ENCODE assay signal across 24 cellular contexts in the genomic region with DNA sequence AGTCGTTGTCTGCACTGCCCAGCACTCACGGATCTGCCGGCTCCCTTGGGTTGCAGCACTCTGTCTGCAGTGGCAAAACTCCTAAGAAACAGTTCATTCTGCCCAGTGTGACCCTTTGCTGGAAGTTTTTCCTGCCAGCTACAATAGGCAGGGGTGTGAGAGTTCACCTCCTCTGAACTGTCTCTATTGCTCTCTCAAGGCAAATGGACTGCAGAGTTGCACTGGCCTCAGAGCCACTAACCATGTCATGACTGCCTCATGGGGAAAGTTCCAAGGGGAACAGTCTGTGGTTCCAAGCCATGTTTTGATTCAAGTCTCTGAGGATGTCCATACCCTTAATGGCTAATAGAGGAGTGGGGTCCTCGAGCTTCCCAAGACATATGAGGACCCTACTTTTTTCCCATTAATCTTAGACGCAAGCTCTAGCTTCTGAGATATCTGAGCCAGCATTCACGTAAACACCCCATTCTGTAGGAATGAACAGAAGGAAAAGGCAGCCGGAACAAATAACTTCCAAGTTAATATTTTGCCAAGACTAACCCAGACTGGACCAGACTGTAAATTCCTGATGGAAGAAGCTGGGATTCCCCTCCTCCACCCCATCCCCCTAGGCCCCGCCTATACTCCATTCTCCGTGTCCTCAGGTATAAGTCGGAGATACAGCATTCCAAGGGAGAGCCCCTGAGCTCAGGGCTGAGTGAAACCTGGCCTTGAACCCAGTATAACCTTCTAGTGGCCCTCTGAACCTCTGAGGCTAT.
A peak's percentile ranks its signal among the peaks of the same experiment; 100 is the strongest.
DNase-seq lines count a peak whose midpoint lies in the region; ATAC-seq and TF ChIP-seq lines count a peak whose summit lies in the region.
"Had no signal": no experiment of that assay in that cellular context is flagged by ENCODE, and none has a peak within 500 bp of the region (broad histone marks: within the 10 kb centered on the region; RNA-seq: fewer than 3 reads in every experiment).

No MANE protein-coding gene starts in this region.

- WGBS in HUES64, result 78% methylated on average over 10 of the region's 10 CpGs

- in situ Hi-C loops in ACHN (cut with HindIII; ENCODE audit: low pct_ligation_motif_present, low pct_unique_long_range_greater_than_20kb, low sequenced_read_pairs), result no loop called here

- H3K9me3 ChIP-seq in HUES64 (ENCODE audit: insufficient read depth, low read depth, low read length), result no peaks in the 10 kb centered on the region
- H3K9me3 ChIP-seq in mucosa of descending colon, result no peaks in the 10 kb centered on the region
- H3K9me3 ChIP-seq: neutrophil, vagina had no signal

- H3K4me3 Mint-ChIP-seq in effector memory CD8-positive, alpha-beta T cell, result no peak overlapping the region
- no peak overlapping the region for H3K4me3 Mint-ChIP-seq in activated T-cell treated with anti-CD3 and anti-CD28 coated beads, Interleukin-2, amount 50 U/mL, for 24 hours
- H3K4me3 Mint-ChIP-seq: activated CD8-positive, alpha-beta T cell treated with anti-CD3 and anti-CD28 coated beads, Interleukin-2, amount 10 ng/mL, durations not matched to agents 7 days and 5 days; activated naive CD8-positive, alpha-beta T cell treated with anti-CD3 and anti-CD28 coated beads, Interleukin-2, amount 10 ng/mL, durations not matched to agents 7 days and 5 days; memory B cell; T-helper 1 cell treated with Interleukin-12 subunit alpha and Interleukin-12 subunit beta and Interleukin-4 antibody, amounts not matched to agents 30 μg/mL and 1 μg/mL, for 36 hours had no signal

- TF ChIP-seq CTCF in epithelial cell of proximal tubule (conservative IDR thresholded peaks at IDR 0.05; ENCODE audit: low read depth, low read length) (no peak), mucosa of descending colon (IDR thresholded peaks at IDR 0.05) (no peak)

- peaks cover 0 to 4% of the 10 kb centered on the region in 2 donors for H3K4me1 Mint-ChIP-seq in effector memory CD8-positive, alpha-beta T cell (ENCODE audit: low read depth in 2 of 2)
- H3K4me1 Mint-ChIP-seq in activated T-cell treated with anti-CD3 and anti-CD28 coated beads, Interleukin-2, amount 50 U/mL, for 24 hours (ENCODE audit: low read depth), result peaks cover 16% of the 10 kb centered on the region
- H3K4me1 Mint-ChIP-seq: memory B cell had no signal

- H3K9me3 Mint-ChIP-seq in effector memory CD8-positive, alpha-beta T cell, result no peaks in the 10 kb centered on the region
- no peaks in the 10 kb centered on the region for H3K9me3 Mint-ChIP-seq in activated T-cell treated with anti-CD3 and anti-CD28 coated beads, Interleukin-2, amount 50 U/mL, for 24 hours
- H3K9me3 Mint-ChIP-seq: activated naive CD8-positive, alpha-beta T cell treated with anti-CD3 and anti-CD28 coated beads, Interleukin-2, amount 10 ng/mL, durations not matched to agents 7 days and 5 days; memory B cell; T-helper 1 cell treated with Interleukin-12 subunit alpha and Interleukin-12 subunit beta and Interleukin-4 antibody, amounts not matched to agents 30 μg/mL and 1 μg/mL, for 36 hours had no signal

- H3K27me3 ChIP-seq in HUES64 (ENCODE audit: insufficient read depth, low read length), result peaks cover 14% of the 10 kb centered on the region
- H3K27me3 ChIP-seq: BE2C, vagina had no signal

- H3K4me3 ChIP-seq in HUES64 (ENCODE audit: low read length), result peak overlapping the region; percentile 45
- H3K4me3 ChIP-seq in epithelial cell of proximal tubule (ENCODE audit: low read depth, low read length), result peak overlapping the region; percentile 47
- H3K4me3 ChIP-seq in mucosa of descending colon, result no peak overlapping the region
- H3K4me3 ChIP-seq: SK-N-MC, skin epidermis, vagina had no signal

- H3K4me1 ChIP-seq in HUES64 (ENCODE audit: insufficient read depth, low read length) (peaks cover 11% of the 10 kb centered on the region), mucosa of descending colon (ENCODE audit: low read depth) (no peaks in the 10 kb centered on the region)
- H3K4me1 ChIP-seq: BE2C, vagina had no signal

- no peak overlapping the region for H3K27ac Mint-ChIP-seq in effector memory CD8-positive, alpha-beta T cell
- H3K27ac Mint-ChIP-seq in activated T-cell treated with anti-CD3 and anti-CD28 coated beads, Interleukin-2, amount 50 U/mL, for 24 hours, result no peak overlapping the region
- H3K27ac Mint-ChIP-seq: activated CD8-positive, alpha-beta T cell treated with anti-CD3 and anti-CD28 coated beads, Interleukin-2, amount 10 ng/mL, durations not matched to agents 7 days and 5 days; activated naive CD8-positive, alpha-beta T cell treated with anti-CD3 and anti-CD28 coated beads, Interleukin-2, amount 10 ng/mL, durations not matched to agents 7 days and 5 days; memory B cell; T-helper 1 cell treated with Interleukin-12 subunit alpha and Interleukin-12 subunit beta and Interleukin-4 antibody, amounts not matched to agents 30 μg/mL and 1 μg/mL, for 36 hours had no signal

- no peak overlapping the region for H3K9ac ChIP-seq in HUES64 (ENCODE audit: low read depth, low read length)

- H3K27ac ChIP-seq in HUES64 (ENCODE audit: low read depth, low read length), result no peak overlapping the region
- H3K27ac ChIP-seq: neutrophil, RWPE1, SK-N-MC, skin epidermis, vagina had no signal

- no peaks in the 10 kb centered on the region for H3K36me3 ChIP-seq in HUES64 (ENCODE audit: insufficient read depth, low read length)
- no peaks in the 10 kb centered on the region for H3K36me3 ChIP-seq in mucosa of descending colon (ENCODE audit: low read depth)
- H3K36me3 ChIP-seq: BE2C, neutrophil, vagina had no signal

- DNase-seq in ACHN (peak; percentile 94), epithelial cell of proximal tubule (ENCODE audit: low read depth) (peak; percentile 82), mucosa of descending colon (no peak), DMS 273 (lab: John Stamatoyannopoulos, UW; ENCODE audit: unreplicated experiment) (no peak), H4 (ENCODE audit: low spot score) (no peak)
- DNase-seq in effector memory CD8-positive, alpha-beta T cell, result no peak
- no peak for DNase-seq in activated T-cell treated with anti-CD3 and anti-CD28 coated beads, Interleukin-2, amount 50 U/mL, for 24 hours
- DNase-seq: activated CD8-positive, alpha-beta T cell treated with anti-CD3 and anti-CD28 coated beads, Interleukin-2, amount 10 ng/mL, durations not matched to agents 7 days and 5 days; activated effector memory CD4-positive, alpha-beta T cell treated with anti-CD3 and anti-CD28 coated beads, Interleukin-2, amount 50 U/mL, for 16 hours; activated naive CD8-positive, alpha-beta T cell treated with anti-CD3 and anti-CD28 coated beads, Interleukin-2, amount 10 ng/mL, durations not matched to agents 7 days and 5 days; BE2C; DMS79 treated with DMSO at 0.1 percent for 48 hours; Karpas-422; NCI-H446; NCI-H82; stimulated activated naive CD8-positive, alpha-beta T cell treated with anti-CD3 and anti-CD28 coated beads, Interleukin-15, Interleukin-2, amounts not matched to agents 100 U/mL and 50 U/mL, for 24 hours had no signal

- intact Hi-C loops in mucosa of descending colon (cut with DNase I, micrococcal nuclease), result no loop called here

- H3K36me3 Mint-ChIP-seq in effector memory CD8-positive, alpha-beta T cell (ENCODE audit: insufficient read depth), result peaks cover 3% of the 10 kb centered on the region
- H3K36me3 Mint-ChIP-seq in activated T-cell treated with anti-CD3 and anti-CD28 coated beads, Interleukin-2, amount 50 U/mL, for 24 hours (ENCODE audit: low read depth), result no peaks in the 10 kb centered on the region
- H3K36me3 Mint-ChIP-seq: activated naive CD8-positive, alpha-beta T cell treated with anti-CD3 and anti-CD28 coated beads, Interleukin-2, amount 10 ng/mL, durations not matched to agents 7 days and 5 days; memory B cell had no signal

- ATAC-seq in mucosa of descending colon, result peak; percentile 52
- ATAC-seq in effector memory CD8-positive, alpha-beta T cell (replicated peaks), result no peak
- ATAC-seq: activated CD8-positive, alpha-beta T cell treated with anti-CD3 and anti-CD28 coated beads, Interleukin-2, amount 10 ng/mL, durations not matched to agents 7 days and 5 days; stimulated activated naive CD8-positive, alpha-beta T cell treated with anti-CD3 and anti-CD28 coated beads, Interleukin-15, Interleukin-2, amounts not matched to agents 100 U/mL and 50 U/mL, for 24 hours had no signal

- H3K27me3 Mint-ChIP-seq in effector memory CD8-positive, alpha-beta T cell, result peaks cover 19 to 52% of the 10 kb centered on the region in 2 donors
- H3K27me3 Mint-ChIP-seq in activated T-cell treated with anti-CD3 and anti-CD28 coated beads, Interleukin-2, amount 50 U/mL, for 24 hours, result peaks cover 6% of the 10 kb centered on the region

Comparison
In these comparisons a context has a peak if more than half of its experiments do, and no peak if none do; other contexts are left out.
1. DNase-seq: peak in ACHN (single experiment) and epithelial cell of proximal tubule (single experiment); none in mucosa of descending colon (0 of 3), DMS 273 (single experiment), effector memory CD8-positive, alpha-beta T cell (0 of 3), activated T-cell treated with anti-CD3 and anti-CD28 coated beads, Interleukin-2, amount 50 U/mL, for 24 hours (single experiment) and H4 (single experiment).